In genomic region chr6:156427345-156427744, GRCh38 we compare ENCODE assay signal across 12 cellular contexts.
DNase-seq lines count a peak whose midpoint lies in the region; ATAC-seq and TF ChIP-seq lines count a peak whose summit lies in the region.
"Had no signal": no experiment of that assay in that cellular context is flagged by ENCODE, and none has a peak within 500 bp of the region (broad histone marks: within the 10 kb centered on the region; RNA-seq: fewer than 3 reads in every experiment).

No MANE protein-coding gene starts in this region.

- H3K36me3 ChIP-seq in thyroid gland (no peaks in the 10 kb centered on the region), testis (ENCODE audit: low read depth, missing control alignments) (no peaks in the 10 kb centered on the region)
- H3K36me3 ChIP-seq: cardiac muscle cell had no signal

- H3K27me3 Mint-ChIP-seq in activated T-cell treated with anti-CD3 and anti-CD28 coated beads, Interleukin-2, amount 50 U/mL, for 72 hours (ENCODE audit: low read depth) = no peaks in the 10 kb centered on the region
- peaks cover 3 to 14% (median 9%) of the 10 kb centered on the region in 3 donors for H3K27me3 Mint-ChIP-seq in immature natural killer cell (ENCODE audit: low read depth in 3 of 3)

- peaks cover 25% of the 10 kb centered on the region for H3K4me1 Mint-ChIP-seq in activated T-cell treated with anti-CD3 and anti-CD28 coated beads, Interleukin-2, amount 50 U/mL, for 72 hours (ENCODE audit: low read depth)
- peaks cover 24 to 26% of the 10 kb centered on the region in 2 donors for H3K4me1 Mint-ChIP-seq in immature natural killer cell

- H3K27ac Mint-ChIP-seq in activated T-cell treated with anti-CD3 and anti-CD28 coated beads, Interleukin-2, amount 50 U/mL, for 72 hours = no peak overlapping the region
- H3K27ac Mint-ChIP-seq in immature natural killer cell = no peak overlapping the region
- H3K27ac Mint-ChIP-seq: natural killer cell treated with Interleukin-12 subunit alpha and Interleukin-12 subunit beta and Interleukin-15 and Interleukin-18, amount 100 ng/mL, for 72 hours had no signal

- H3K27me3 ChIP-seq in thyroid gland (no peaks in the 10 kb centered on the region), testis (no peaks in the 10 kb centered on the region)
- H3K27me3 ChIP-seq: cardiac muscle cell had no signal

- DNase-seq in activated CD4-positive, alpha-beta T cell treated with anti-CD3 and anti-CD28 coated beads for 48 hours = peak; percentile 7
- no peak for DNase-seq in activated CD4-positive, alpha-beta T cell treated with anti-CD3 and anti-CD28 coated beads, Interleukin-2, amount 50 U/mL, for 4 hours
- DNase-seq in amniotic epithelial cell (ENCODE audit: low read depth) (peak; percentile 22), left cardiac atrium (peak; percentile 55), thyroid gland (peak; percentile 13 to 38), testis (no peak), immature natural killer cell (no peak)
- no peak for DNase-seq in activated T-cell treated with anti-CD3 and anti-CD28 coated beads, Interleukin-2, amount 50 U/mL, for 72 hours
- DNase-seq: T-helper 2 cell had no signal

- TF ChIP-seq CTCF in thyroid gland (IDR thresholded peaks at IDR 0.05) = no peak
- TF ChIP-seq CTCF in testis (IDR thresholded peaks at IDR 0.05) = no peak

- H3K27ac ChIP-seq in thyroid gland = no peak overlapping the region
- H3K27ac ChIP-seq in testis = no peak overlapping the region
- H3K27ac ChIP-seq: C4-2B, cardiac muscle cell had no signal

- no peaks in the 10 kb centered on the region for H3K9me3 ChIP-seq in thyroid gland
- no peaks in the 10 kb centered on the region for H3K9me3 ChIP-seq in testis

- no peaks in the 10 kb centered on the region for H3K9me3 Mint-ChIP-seq in activated T-cell treated with anti-CD3 and anti-CD28 coated beads, Interleukin-2, amount 50 U/mL, for 72 hours
- H3K9me3 Mint-ChIP-seq in immature natural killer cell = peaks cover 0 to 5% (median 0%) of the 10 kb centered on the region in 6 donors
- H3K9me3 Mint-ChIP-seq: natural killer cell treated with Interleukin-12 subunit alpha and Interleukin-12 subunit beta and Interleukin-15 and Interleukin-18, amount 100 ng/mL, for 72 hours had no signal

- H3K4me3 ChIP-seq in thyroid gland (replicated peaks in 1 of 3) = no peak overlapping the region
- H3K4me3 ChIP-seq in testis = no peak overlapping the region
- H3K4me3 ChIP-seq: cardiac muscle cell had no signal

- H3K4me1 ChIP-seq in thyroid gland (no peaks in the 10 kb centered on the region), testis (no peaks in the 10 kb centered on the region)

- intact Hi-C loops in left cardiac atrium (cut with DNase I) (no loop called here), thyroid gland (cut with DNase I) (no loop called here), testis (cut with DNase I; ENCODE audit: low total_unique reads) (no loop called here)

- H3K4me3 Mint-ChIP-seq in activated T-cell treated with anti-CD3 and anti-CD28 coated beads, Interleukin-2, amount 50 U/mL, for 72 hours = no peak overlapping the region
- H3K4me3 Mint-ChIP-seq in immature natural killer cell = no peak overlapping the region
- H3K4me3 Mint-ChIP-seq: natural killer cell treated with Interleukin-12 subunit alpha and Interleukin-12 subunit beta and Interleukin-15 and Interleukin-18, amount 100 ng/mL, for 72 hours had no signal

- peak; percentile 19 to 92 for ATAC-seq in left cardiac atrium
- ATAC-seq in activated T-cell treated with anti-CD3 and anti-CD28 coated beads, Interleukin-2, amount 50 U/mL, for 72 hours (replicated peaks in 1 of 2) = no peak
- ATAC-seq: natural killer cell treated with Interleukin-12 subunit alpha and Interleukin-12 subunit beta and Interleukin-15 and Interleukin-18, amount 100 ng/mL, for 72 hours had no signal

- H3K36me3 Mint-ChIP-seq in activated T-cell treated with anti-CD3 and anti-CD28 coated beads, Interleukin-2, amount 50 U/mL, for 72 hours (ENCODE audit: insufficient read depth in 2 of 2) = peaks cover 0 to 2% of the 10 kb centered on the region in 2 donors
- H3K36me3 Mint-ChIP-seq in immature natural killer cell = no peaks in the 10 kb centered on the region
- H3K36me3 Mint-ChIP-seq: natural killer cell treated with Interleukin-12 subunit alpha and Interleukin-12 subunit beta and Interleukin-15 and Interleukin-18, amount 100 ng/mL, for 72 hours had no signal

- WGBS in thyroid gland, 2 donors = 7 to 31% methylated on average over 2 of the region's 2 CpGs
- 68% methylated on average over 2 of the region's 2 CpGs for WGBS in testis, 2 donors

- no peak for TF ChIP-seq POLR2A in thyroid gland (IDR thresholded peaks at IDR 0.05)
- TF ChIP-seq POLR2A in testis (IDR thresholded peaks at IDR 0.05) = no peak

Comparison
In these comparisons a context has a peak if more than half of its experiments do, and no peak if none do; other contexts are left out.
1. DNase-seq: peak in activated CD4-positive, alpha-beta T cell treated with anti-CD3 and anti-CD28 coated beads for 48 hours (single experiment), amniotic epithelial cell (single experiment), left cardiac atrium (single experiment) and thyroid gland (2 of 2); none in activated CD4-positive, alpha-beta T cell treated with anti-CD3 and anti-CD28 coated beads, Interleukin-2, amount 50 U/mL, for 4 hours (0 of 2), testis (single experiment), activated T-cell treated with anti-CD3 and anti-CD28 coated beads, Interleukin-2, amount 50 U/mL, for 72 hours (0 of 2) and immature natural killer cell (0 of 3).
2. ATAC-seq: peak in left cardiac atrium (2 of 2); none in activated T-cell treated with anti-CD3 and anti-CD28 coated beads, Interleukin-2, amount 50 U/mL, for 72 hours (0 of 2).